In the genomic region with DNA sequence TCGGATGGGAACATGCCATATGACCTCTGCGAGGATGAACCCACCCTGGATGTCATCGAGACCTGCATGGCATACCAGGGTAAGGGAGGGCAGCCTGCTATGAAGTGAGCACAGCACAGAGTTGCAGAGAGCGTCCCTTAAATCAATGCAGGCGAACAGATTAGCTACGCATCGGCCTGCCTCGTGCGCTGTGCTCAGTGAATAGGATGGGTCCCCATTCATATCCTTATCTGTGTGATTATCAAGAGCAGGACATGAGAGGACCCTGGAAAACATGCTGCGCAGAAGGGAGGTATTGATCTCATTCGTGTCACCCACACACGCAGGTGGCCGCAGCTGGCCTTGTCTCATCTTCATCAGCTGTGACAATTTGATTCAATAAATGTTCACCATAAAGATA, we compare ENCODE assay signal across 19 cellular contexts.
"Had no signal": no experiment of that assay in that cellular context is flagged by ENCODE, and none has a peak within 500 bp of the region (broad histone marks: within the 10 kb centered on the region; RNA-seq: fewer than 3 reads in every experiment).

No MANE protein-coding gene starts in this region.

- H3K9me3 Mint-ChIP-seq: activated T-cell treated with anti-CD3 and anti-CD28 coated beads, Interleukin-2, amount 50 U/mL, for 4 hours had no signal

- DNase-seq: activated CD4-positive, CD25-positive, alpha-beta regulatory T cell treated with anti-CD3 and anti-CD28 coated beads, Interleukin-2, amount 50 U/mL, for 72 hours; activated naive CD4-positive, alpha-beta T cell treated with anti-CD3 and anti-CD28 coated beads, Interleukin-2, amount 10 ng/mL, durations not matched to agents 7 days and 5 days; activated naive CD8-positive, alpha-beta T cell treated with anti-CD3 and anti-CD28 coated beads, Interleukin-2, amount 50 U/mL, for 24 hours; activated T-cell treated with anti-CD3 and anti-CD28 coated beads, Interleukin-2, amount 50 U/mL, for 4 hours; anterior cingulate cortex; body of pancreas; dermis blood vessel endothelial cell; effector memory CD4-positive, alpha-beta T cell; foreskin keratinocyte; left cardiac atrium; midbrain; natural killer cell; stimulated activated CD4-positive, alpha-beta T cell treated with anti-CD3 and anti-CD28 coated beads, Interleukin-4, amount 100 ng/mL, for 24 hours; stimulated activated naive CD8-positive, alpha-beta T cell treated with anti-CD3 and anti-CD28 coated beads, Interleukin-15, amount 100 ng/mL, for 72 hours; transverse colon; WERI-Rb-1 had no signal

- H3K9me3 ChIP-seq: body of pancreas, suprapubic skin, transverse colon had no signal

- H3K27ac Mint-ChIP-seq: activated naive CD4-positive, alpha-beta T cell treated with anti-CD3 and anti-CD28 coated beads, Interleukin-2, amount 10 ng/mL, durations not matched to agents 7 days and 5 days; activated naive CD8-positive, alpha-beta T cell treated with anti-CD3 and anti-CD28 coated beads, Interleukin-2, amount 50 U/mL, for 24 hours; natural killer cell; progenitor cell of endocrine pancreas; stimulated activated naive CD8-positive, alpha-beta T cell treated with anti-CD3 and anti-CD28 coated beads, Interleukin-15, amount 100 ng/mL, for 72 hours; T-helper 2 cell treated with Interferon-gamma antibody and Interleukin-4, amounts not matched to agents 5 μg/mL and 100 μg/mL, for 36 hours had no signal

- H3K27me3 Mint-ChIP-seq: activated naive CD4-positive, alpha-beta T cell treated with anti-CD3 and anti-CD28 coated beads, Interleukin-2, amount 10 ng/mL, durations not matched to agents 7 days and 5 days; activated naive CD8-positive, alpha-beta T cell treated with anti-CD3 and anti-CD28 coated beads, Interleukin-2, amount 50 U/mL, for 24 hours; stimulated activated naive CD8-positive, alpha-beta T cell treated with anti-CD3 and anti-CD28 coated beads, Interleukin-15, amount 100 ng/mL, for 72 hours had no signal

- H3K4me3 Mint-ChIP-seq: activated naive CD4-positive, alpha-beta T cell treated with anti-CD3 and anti-CD28 coated beads, Interleukin-2, amount 10 ng/mL, durations not matched to agents 7 days and 5 days; activated naive CD8-positive, alpha-beta T cell treated with anti-CD3 and anti-CD28 coated beads, Interleukin-2, amount 50 U/mL, for 24 hours; activated T-cell treated with anti-CD3 and anti-CD28 coated beads, Interleukin-2, amount 50 U/mL, for 4 hours; natural killer cell; stimulated activated naive CD8-positive, alpha-beta T cell treated with anti-CD3 and anti-CD28 coated beads, Interleukin-15, amount 100 ng/mL, for 72 hours; T-helper 2 cell treated with Interferon-gamma antibody and Interleukin-4, amounts not matched to agents 5 μg/mL and 100 μg/mL, for 36 hours had no signal

- H3K4me1 Mint-ChIP-seq: activated naive CD4-positive, alpha-beta T cell treated with anti-CD3 and anti-CD28 coated beads, Interleukin-2, amount 10 ng/mL, durations not matched to agents 7 days and 5 days; stimulated activated naive CD8-positive, alpha-beta T cell treated with anti-CD3 and anti-CD28 coated beads, Interleukin-15, amount 100 ng/mL, for 72 hours had no signal

- ATAC-seq: activated naive CD8-positive, alpha-beta T cell treated with anti-CD3 and anti-CD28 coated beads, Interleukin-2, amount 50 U/mL, for 24 hours; activated T-cell treated with anti-CD3 and anti-CD28 coated beads, Interleukin-2, amount 50 U/mL, for 4 hours; body of pancreas; foreskin keratinocyte; left cardiac atrium; stimulated activated naive CD8-positive, alpha-beta T cell treated with anti-CD3 and anti-CD28 coated beads, Interleukin-15, amount 100 ng/mL, for 72 hours had no signal
